Comparison of ENCODE assay signal across 23 cellular contexts in genomic region chr11:96310236-96310635, GRCh38. TPM values are rescaled to one million over a fixed set of nuclear protein-coding genes. Genes with fewer than 3 reads are reported as not detected.
DNase-seq lines count a peak whose midpoint lies in the region; ATAC-seq and TF ChIP-seq lines count a peak whose summit lies in the region.
"Had no signal": no experiment of that assay in that cellular context is flagged by ENCODE, and none has a peak within 500 bp of the region (broad histone marks: within the 10 kb centered on the region; RNA-seq: fewer than 3 reads in every experiment).

No MANE protein-coding gene starts in this region.

- no peaks in the 10 kb centered on the region for H3K9me3 Mint-ChIP-seq in CD4-positive, alpha-beta T cell
- H3K9me3 Mint-ChIP-seq in activated CD8-positive, alpha-beta T cell treated with anti-CD3 and anti-CD28 coated beads, Interleukin-2, amount 10 ng/mL, durations not matched to agents 7 days and 5 days (ENCODE audit: insufficient read depth) = no peaks in the 10 kb centered on the region
- H3K9me3 Mint-ChIP-seq: CD8-positive, alpha-beta memory T cell; dendritic cell treated with granulocyte-macrophage colony-stimulating factor and Interleukin-4, amounts not matched to agents 40 ng/mL and 50 ng/mL, for 4 days; IgD-negative memory B cell; natural killer cell; stimulated activated effector memory CD8-positive, alpha-beta T cell treated with anti-CD3 and anti-CD28 coated beads, Interleukin-12 subunit alpha, Interleukin-12 subunit beta, amount 100 ng/mL, for 72 hours; T-helper 1 cell treated with Interleukin-12 subunit alpha and Interleukin-12 subunit beta and Interleukin-4 antibody, amounts not matched to agents 30 μg/mL and 1 μg/mL, for 36 hours had no signal

- CTCF ChIA-PET in CD4-positive, alpha-beta T cell (lab: Charles Lee) = interaction anchor here (1.2 to 1.4 kb wide), 3 partner anchors 33 to 218 kb away, joined by 3 to 4 read pairs (median 3); partner anchors contain the start of gene MAML2
- CTCF ChIA-PET in activated CD8-positive, alpha-beta T cell treated with anti-CD3 and anti-CD28 coated beads, Interleukin-2, amount 10 ng/mL, durations not matched to agents 7 days and 5 days (lab: Charles Lee) = interaction anchor here (1.0 to 11.0 kb wide), 5 partner anchors 12 to 255 kb away, joined by 3 to 171 read pairs (median 4); partner anchors contain the start of gene MAML2

- POLR2A ChIA-PET in CD4-positive, alpha-beta T cell (lab: Charles Lee) = interaction anchor here (1.7 to 3.8 kb wide), 2 partner anchors 29 to 67 kb away, joined by 8 to 16 read pairs; no protein-coding TSS in a partner anchor
- POLR2A ChIA-PET in activated CD8-positive, alpha-beta T cell treated with anti-CD3 and anti-CD28 coated beads, Interleukin-2, amount 10 ng/mL, durations not matched to agents 7 days and 5 days (lab: Charles Lee) = interaction anchor here (1.4 kb wide), 1 partner anchor 31 kb away, joined by 3 read pairs; no protein-coding TSS in a partner anchor

- peak overlapping the region; percentile 41 for H3K4me2 ChIP-seq in skeletal muscle satellite cell (ENCODE audit: low read length)

- no peak for ATAC-seq in CD4-positive, alpha-beta T cell (ENCODE audit: poor library complexity)
- ATAC-seq in T-helper 17 cell (no peak), GM19395 (IDR thresholded peaks at IDR 0.05; ENCODE audit: unreplicated experiment) (no peak), GM21717 (IDR thresholded peaks at IDR 0.05; ENCODE audit: unreplicated experiment) (no peak)
- no peak for ATAC-seq in activated CD8-positive, alpha-beta T cell treated with anti-CD3 and anti-CD28 coated beads, Interleukin-2, amount 10 ng/mL, durations not matched to agents 7 days and 5 days
- ATAC-seq: activated CD4-positive, CD25-positive, alpha-beta regulatory T cell treated with anti-CD3 and anti-CD28 coated beads, Interleukin-2, amount 50 U/mL, for 24 hours; esophagus mucosa; heart left ventricle; natural killer cell; stimulated activated effector memory CD8-positive, alpha-beta T cell treated with anti-CD3 and anti-CD28 coated beads, Interleukin-12 subunit alpha, Interleukin-12 subunit beta, amount 100 ng/mL, for 72 hours had no signal

- H3K4me1 ChIP-seq in skeletal muscle satellite cell (ENCODE audit: control insufficient read depth, insufficient read depth, low read length) = peaks cover 97% of the 10 kb centered on the region

- intact Hi-C loops in CD4-positive, alpha-beta T cell (cut with DNase I, micrococcal nuclease) = no loop called here

- peaks cover 96% of the 10 kb centered on the region for H3K4me1 Mint-ChIP-seq in CD4-positive, alpha-beta T cell (ENCODE audit: low read depth)
- peaks cover 30% of the 10 kb centered on the region for H3K4me1 Mint-ChIP-seq in T-helper 17 cell
- H3K4me1 Mint-ChIP-seq in activated CD8-positive, alpha-beta T cell treated with anti-CD3 and anti-CD28 coated beads, Interleukin-2, amount 10 ng/mL, durations not matched to agents 7 days and 5 days (ENCODE audit: low read depth) = peaks cover 55% of the 10 kb centered on the region

- H3K9ac ChIP-seq in skeletal muscle satellite cell (ENCODE audit: low read depth, low read length) = peak overlapping the region; percentile 8

- H3K27ac Mint-ChIP-seq in CD4-positive, alpha-beta T cell = peak overlapping the region; percentile 85
- peak overlapping the region; percentile 45 for H3K27ac Mint-ChIP-seq in T-helper 17 cell
- H3K27ac Mint-ChIP-seq in activated CD8-positive, alpha-beta T cell treated with anti-CD3 and anti-CD28 coated beads, Interleukin-2, amount 10 ng/mL, durations not matched to agents 7 days and 5 days = no peak overlapping the region
- H3K27ac Mint-ChIP-seq: dendritic cell treated with granulocyte-macrophage colony-stimulating factor and Interleukin-4, amounts not matched to agents 40 ng/mL and 50 ng/mL, for 4 days; natural killer cell; stimulated activated effector memory CD8-positive, alpha-beta T cell treated with anti-CD3 and anti-CD28 coated beads, Interleukin-12 subunit alpha, Interleukin-12 subunit beta, amount 100 ng/mL, for 72 hours; T-helper 1 cell treated with Interleukin-12 subunit alpha and Interleukin-12 subunit beta and Interleukin-4 antibody, amounts not matched to agents 30 μg/mL and 1 μg/mL, for 36 hours had no signal

- no peak overlapping the region for H3K4me3 Mint-ChIP-seq in CD4-positive, alpha-beta T cell
- no peak overlapping the region for H3K4me3 Mint-ChIP-seq in T-helper 17 cell
- H3K4me3 Mint-ChIP-seq in activated CD8-positive, alpha-beta T cell treated with anti-CD3 and anti-CD28 coated beads, Interleukin-2, amount 10 ng/mL, durations not matched to agents 7 days and 5 days = no peak overlapping the region
- H3K4me3 Mint-ChIP-seq: CD8-positive, alpha-beta memory T cell; dendritic cell treated with granulocyte-macrophage colony-stimulating factor and Interleukin-4, amounts not matched to agents 40 ng/mL and 50 ng/mL, for 4 days; IgD-negative memory B cell; natural killer cell; stimulated activated effector memory CD8-positive, alpha-beta T cell treated with anti-CD3 and anti-CD28 coated beads, Interleukin-12 subunit alpha, Interleukin-12 subunit beta, amount 100 ng/mL, for 72 hours; T-helper 1 cell treated with Interleukin-12 subunit alpha and Interleukin-12 subunit beta and Interleukin-4 antibody, amounts not matched to agents 30 μg/mL and 1 μg/mL, for 36 hours had no signal

- DNase-seq in CD4-positive, alpha-beta T cell = no peak
- DNase-seq in T-helper 17 cell = no peak
- DNase-seq in epithelial cell of prostate (ENCODE audit: low read depth, low spot score) = no peak
- no peak for DNase-seq in AG20443 (ENCODE audit: low spot score)
- no peak for DNase-seq in activated CD8-positive, alpha-beta T cell treated with anti-CD3 and anti-CD28 coated beads, Interleukin-2, amount 10 ng/mL, durations not matched to agents 7 days and 5 days
- DNase-seq: activated CD4-positive, alpha-beta T cell treated with anti-CD3 and anti-CD28 coated beads, Interleukin-2, amount 50 U/mL, for 4 hours; activated gamma-delta T cell treated with Interleukin-2 at 50 U/mL for 16 hours; activated T-cell treated with anti-CD3 and anti-CD28 coated beads, Interleukin-2, amount 50 U/mL, for 48 hours; CD8-positive, alpha-beta memory T cell; central memory CD4-positive, alpha-beta T cell; heart left ventricle; midbrain; natural killer cell; NCI-H146 had no signal

- peaks cover 36% of the 10 kb centered on the region for H3K36me3 Mint-ChIP-seq in CD4-positive, alpha-beta T cell (ENCODE audit: low read depth)
- no peaks in the 10 kb centered on the region for H3K36me3 Mint-ChIP-seq in T-helper 17 cell (ENCODE audit: low read depth)
- H3K36me3 Mint-ChIP-seq in activated CD8-positive, alpha-beta T cell treated with anti-CD3 and anti-CD28 coated beads, Interleukin-2, amount 10 ng/mL, durations not matched to agents 7 days and 5 days (ENCODE audit: low read depth) = peaks cover 31% of the 10 kb centered on the region
- H3K36me3 Mint-ChIP-seq: natural killer cell; stimulated activated effector memory CD8-positive, alpha-beta T cell treated with anti-CD3 and anti-CD28 coated beads, Interleukin-12 subunit alpha, Interleukin-12 subunit beta, amount 100 ng/mL, for 72 hours had no signal

- no peaks in the 10 kb centered on the region for H3K9me3 ChIP-seq in CD4-positive, alpha-beta T cell (ENCODE audit: control insufficient read depth, low read length)
- H3K9me3 ChIP-seq in T-helper 17 cell (ENCODE audit: control insufficient read depth, low read length, poor library complexity, severe bottlenecking) = no peaks in the 10 kb centered on the region
- H3K9me3 ChIP-seq in skeletal muscle satellite cell (replicated peaks; ENCODE audit: low read length) = no peaks in the 10 kb centered on the region
- H3K9me3 ChIP-seq: heart left ventricle had no signal

- TF ChIP-seq CTCF in CD4-positive, alpha-beta T cell (IDR thresholded peaks at IDR 0.05) = no peak

- H3K27me3 ChIP-seq in CD4-positive, alpha-beta T cell (ENCODE audit: control insufficient read depth, insufficient read depth, low read length) = no peaks in the 10 kb centered on the region
- no peaks in the 10 kb centered on the region for H3K27me3 ChIP-seq in skeletal muscle satellite cell (ENCODE audit: control insufficient read depth, insufficient read depth, low read length)
- H3K27me3 ChIP-seq: heart left ventricle had no signal

- no peaks in the 10 kb centered on the region for H3K36me3 ChIP-seq in skeletal muscle satellite cell (ENCODE audit: insufficient read depth, low read length)
- H3K36me3 ChIP-seq: heart left ventricle had no signal

- H3K27me3 Mint-ChIP-seq in CD4-positive, alpha-beta T cell = no peaks in the 10 kb centered on the region
- H3K27me3 Mint-ChIP-seq in T-helper 17 cell = no peaks in the 10 kb centered on the region
- no peaks in the 10 kb centered on the region for H3K27me3 Mint-ChIP-seq in activated CD8-positive, alpha-beta T cell treated with anti-CD3 and anti-CD28 coated beads, Interleukin-2, amount 10 ng/mL, durations not matched to agents 7 days and 5 days (ENCODE audit: low read depth)
- H3K27me3 Mint-ChIP-seq: CD8-positive, alpha-beta memory T cell; dendritic cell treated with granulocyte-macrophage colony-stimulating factor and Interleukin-4, amounts not matched to agents 40 ng/mL and 50 ng/mL, for 4 days; IgD-negative memory B cell had no signal

- no peak overlapping the region for H3K27ac ChIP-seq in CD4-positive, alpha-beta T cell (ENCODE audit: low read depth, low read length)
- H3K27ac ChIP-seq in epithelial cell of prostate = peak overlapping the region; percentile 93

- H3K4me3 ChIP-seq in skeletal muscle satellite cell (ENCODE audit: low read length) = no peak overlapping the region
- H3K4me3 ChIP-seq: heart left ventricle had no signal

RNA-seq across cellular contexts. Expression of gene MAML2, which starts 32.8 kb away (rescaled TPM):
- total RNA-seq in CD4-positive, alpha-beta T cell = 10 to 100 TPM; 58.8 to 59.8 TPM
- 10 to 100 TPM; 29.2 to 34.9 TPM for total RNA-seq in T-helper 17 cell
- total RNA-seq in skeletal muscle satellite cell (2012; rRNA removed) = 14.0 and 15.0 TPM in 2 replicates
- total RNA-seq in activated CD8-positive, alpha-beta T cell treated with anti-CD3 and anti-CD28 coated beads, Interleukin-2, amount 10 ng/mL, durations not matched to agents 7 days and 5 days = 10 to 100 TPM; 14.7 to 15.5 TPM
